In the genomic region with DNA sequence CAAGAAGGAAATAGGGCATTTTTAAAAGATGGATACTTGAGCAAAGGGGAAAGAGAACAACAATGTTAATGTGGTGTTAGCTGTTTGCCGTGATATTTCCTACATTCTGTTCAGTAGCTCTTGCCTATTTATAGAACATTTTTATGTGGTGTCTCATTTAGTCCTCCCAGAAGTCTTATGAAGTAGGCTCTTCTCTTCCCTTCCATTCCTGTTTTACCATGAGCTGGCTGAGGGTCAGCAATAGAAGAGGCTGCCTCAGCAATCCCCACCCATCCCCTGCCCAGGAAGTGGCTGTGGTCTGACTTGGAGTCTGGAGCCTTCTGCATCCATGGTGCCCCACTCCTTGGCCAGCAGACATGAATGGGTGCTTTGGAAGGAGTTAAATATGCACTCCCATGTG, we compare ENCODE assay signal across 16 cellular contexts.
DNase-seq lines count a peak whose midpoint lies in the region; ATAC-seq, FAIRE-seq and TF ChIP-seq lines count a peak whose summit lies in the region.
"Had no signal": no experiment of that assay in that cellular context is flagged by ENCODE, and none has a peak within 500 bp of the region (broad histone marks: within the 10 kb centered on the region; RNA-seq: fewer than 3 reads in every experiment).

No MANE protein-coding gene starts in this region.

- no peaks in the 10 kb centered on the region for H3K4me1 Mint-ChIP-seq in activated naive CD8-positive, alpha-beta T cell treated with anti-CD3 and anti-CD28 coated beads, Interleukin-2, amount 50 U/mL, for 24 hours

- TF ChIP-seq CTCF in cardiac fibroblast (IDR thresholded peaks at IDR 0.05; ENCODE audit: low read depth, low read length) (no peak), keratinocyte (optimal IDR thresholded peaks at IDR 0.05 in 1 of 3, IDR thresholded peaks at IDR 0.05 in 1 of 3, conservative IDR thresholded peaks at IDR 0.05 in 1 of 3; ENCODE audit: extremely low read depth in 1 of 3, insufficient read depth in 2 of 3, low read length in 3 of 3) (no peak)

- peaks cover 6% of the 10 kb centered on the region for H3K27me3 ChIP-seq in keratinocyte (ENCODE audit: control insufficient read depth, extremely low read depth, insufficient read depth, low read length)

- H3K9me3 Mint-ChIP-seq in activated naive CD8-positive, alpha-beta T cell treated with anti-CD3 and anti-CD28 coated beads, Interleukin-2, amount 50 U/mL, for 24 hours = no peaks in the 10 kb centered on the region
- H3K9me3 Mint-ChIP-seq: CD8-positive, alpha-beta T cell; effector memory CD8-positive, alpha-beta T cell; nephron progenitor cell had no signal

- no peak for ATAC-seq in activated naive CD8-positive, alpha-beta T cell treated with anti-CD3 and anti-CD28 coated beads, Interleukin-2, amount 50 U/mL, for 24 hours
- ATAC-seq: CD8-positive, alpha-beta T cell; effector memory CD8-positive, alpha-beta T cell; T-helper 17 cell had no signal

- peaks cover 14% of the 10 kb centered on the region for H3K4me1 ChIP-seq in keratinocyte (ENCODE audit: control insufficient read depth, extremely low read depth, insufficient read depth, low read length)

- H3K36me3 Mint-ChIP-seq in activated naive CD8-positive, alpha-beta T cell treated with anti-CD3 and anti-CD28 coated beads, Interleukin-2, amount 50 U/mL, for 24 hours (ENCODE audit: low read depth) = no peaks in the 10 kb centered on the region
- H3K36me3 Mint-ChIP-seq: CD8-positive, alpha-beta T cell had no signal

- H4K20me1 ChIP-seq in keratinocyte (ENCODE audit: control insufficient read depth, extremely low read depth, insufficient read depth, low read length) = no peaks in the 10 kb centered on the region

- H3K4me2 ChIP-seq in keratinocyte (ENCODE audit: control insufficient read depth, extremely low read depth, insufficient read depth, low read depth, low read length) = no peak overlapping the region

- no peaks in the 10 kb centered on the region for H3K79me2 ChIP-seq in keratinocyte (ENCODE audit: control insufficient read depth, insufficient read depth, low read length)

- H3K4me3 ChIP-seq in cardiac fibroblast (replicated peaks in 1 of 2; ENCODE audit: low read depth in 2 of 2, low read length in 2 of 2) = no peak overlapping the region
- no peak overlapping the region for H3K4me3 ChIP-seq in keratinocyte (ENCODE audit: control insufficient read depth in 2 of 3, extremely low read depth in 1 of 3, insufficient read depth in 2 of 3, low read depth in 1 of 3, low read length in 3 of 3)

- H3K9me1 ChIP-seq in keratinocyte (ENCODE audit: control insufficient read depth, extremely low read depth, insufficient read depth, low read length) = no peaks in the 10 kb centered on the region

- H3K9me3 ChIP-seq in keratinocyte (ENCODE audit: control insufficient read depth, low read depth, low read length) = no peaks in the 10 kb centered on the region

- dilution Hi-C loops in keratinocyte (cut with MboI; ENCODE audit: extremely low pct_ligation_motif_present, low sequenced_read_pairs) = no loop called here

- no peak overlapping the region for H3K27ac Mint-ChIP-seq in activated naive CD8-positive, alpha-beta T cell treated with anti-CD3 and anti-CD28 coated beads, Interleukin-2, amount 50 U/mL, for 24 hours
- H3K27ac Mint-ChIP-seq: CD8-positive, alpha-beta T cell; effector memory CD8-positive, alpha-beta T cell; nephron progenitor cell; T-helper 17 cell had no signal

- no peak overlapping the region for H3K9ac ChIP-seq in keratinocyte (ENCODE audit: control insufficient read depth, extremely low read depth, insufficient read depth, low read length)

- H2AFZ ChIP-seq in keratinocyte (ENCODE audit: control insufficient read depth, low read length) = no peak overlapping the region

- H3K27ac ChIP-seq in keratinocyte (ENCODE audit: control insufficient read depth, insufficient read depth, low read length) = no peak overlapping the region

- no peak overlapping the region for H3K4me3 Mint-ChIP-seq in activated naive CD8-positive, alpha-beta T cell treated with anti-CD3 and anti-CD28 coated beads, Interleukin-2, amount 50 U/mL, for 24 hours
- H3K4me3 Mint-ChIP-seq: CD8-positive, alpha-beta T cell; effector memory CD8-positive, alpha-beta T cell; nephron progenitor cell; T-helper 17 cell had no signal

- DNase-seq in HCEC 1CT (peak; percentile 6), cardiac fibroblast (ENCODE audit: low read depth in 2 of 2) (peak; percentile 23 to 45), keratinocyte (ENCODE audit: low read depth, low spot score) (no peak), NCI-H146 treated with DMSO at 0.1 percent for 48 hours (lab: John Stamatoyannopoulos, UW; ENCODE audit: unreplicated experiment) (no peak), HUDEP-2 (lab: John Stamatoyannopoulos, UW; ENCODE audit: unreplicated experiment in 76 of 76) (no peak)
- no peak for DNase-seq in activated naive CD8-positive, alpha-beta T cell treated with anti-CD3 and anti-CD28 coated beads, Interleukin-2, amount 50 U/mL, for 24 hours
- DNase-seq in effector CD8-positive, alpha-beta T cell (lab: John Stamatoyannopoulos, UW) = no peak
- DNase-seq: activated CD4-positive, CD25-positive, alpha-beta regulatory T cell treated with anti-CD3 and anti-CD28 coated beads, Interleukin-2, amount 50 U/mL, for 72 hours; activated naive CD4-positive, alpha-beta T cell treated with Interleukin-2 at 50 U/mL for 16 hours; CD8-positive, alpha-beta T cell; effector memory CD8-positive, alpha-beta T cell; NCI-H1092; nephron progenitor cell; NK-92 treated with Interleukin-12 subunit alpha and Interleukin-12 subunit beta, amount 100 ng/mL, for 24 hours; Right ventricle myocardium superior; T-helper 17 cell had no signal

- peaks cover 19% of the 10 kb centered on the region for H3K27me3 Mint-ChIP-seq in activated naive CD8-positive, alpha-beta T cell treated with anti-CD3 and anti-CD28 coated beads, Interleukin-2, amount 50 U/mL, for 24 hours

- peak; percentile 43 for FAIRE-seq in keratinocyte (lab: Jason Lieb, UNC)

- no peaks in the 10 kb centered on the region for H3K36me3 ChIP-seq in keratinocyte (ENCODE audit: control insufficient read depth in 2 of 2, extremely low read depth in 1 of 2, insufficient read depth in 2 of 2, low read length in 2 of 2)

Comparison
In these comparisons a context has a peak if more than half of its experiments do, and no peak if none do; other contexts are left out.
1. DNase-seq: peak in HCEC 1CT (single experiment) and cardiac fibroblast (2 of 2); none in keratinocyte (single experiment), activated naive CD8-positive, alpha-beta T cell treated with anti-CD3 and anti-CD28 coated beads, Interleukin-2, amount 50 U/mL, for 24 hours (single experiment), effector CD8-positive, alpha-beta T cell (single experiment), NCI-H146 treated with DMSO at 0.1 percent for 48 hours (single experiment) and HUDEP-2 (0 of 76).